Comparison of ENCODE assay signal across 1 cellular context in the genomic region with DNA sequence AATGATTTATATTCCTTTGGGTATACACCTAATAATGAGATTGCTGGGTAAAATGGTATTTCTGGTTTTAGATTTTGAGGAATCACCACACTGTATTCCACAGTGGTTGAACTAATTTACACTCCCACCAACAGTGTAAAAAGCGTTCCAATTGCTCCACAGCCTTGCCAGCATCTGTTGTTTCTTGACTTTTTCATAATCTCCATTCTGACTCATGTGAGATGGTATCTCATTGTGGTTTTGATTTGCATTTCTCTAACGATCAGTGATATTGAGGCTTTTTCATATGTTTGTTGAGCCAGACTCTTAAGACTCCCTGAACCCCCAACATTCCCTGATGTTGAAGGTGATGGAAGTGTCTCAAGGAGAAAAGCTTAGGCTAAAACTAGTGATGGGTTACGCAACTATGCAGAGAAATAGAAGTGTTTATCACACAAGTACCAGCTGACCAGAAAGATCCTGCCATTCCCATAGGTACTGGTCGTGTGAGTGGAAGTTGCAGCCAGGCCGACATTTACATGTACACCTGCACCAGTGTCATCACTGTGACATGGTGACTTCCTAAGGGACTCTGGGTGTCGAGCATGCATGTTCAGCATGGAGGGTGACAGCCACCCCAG.
TF ChIP-seq lines count a peak whose summit lies in the region.

No MANE protein-coding gene starts in this region.

TF ChIP-seq in K562, 482 proteins besides CTCF, POLR2A, EP300 and RAD21 (continued from another document):
- TF ChIP-seq, protein P1, sequence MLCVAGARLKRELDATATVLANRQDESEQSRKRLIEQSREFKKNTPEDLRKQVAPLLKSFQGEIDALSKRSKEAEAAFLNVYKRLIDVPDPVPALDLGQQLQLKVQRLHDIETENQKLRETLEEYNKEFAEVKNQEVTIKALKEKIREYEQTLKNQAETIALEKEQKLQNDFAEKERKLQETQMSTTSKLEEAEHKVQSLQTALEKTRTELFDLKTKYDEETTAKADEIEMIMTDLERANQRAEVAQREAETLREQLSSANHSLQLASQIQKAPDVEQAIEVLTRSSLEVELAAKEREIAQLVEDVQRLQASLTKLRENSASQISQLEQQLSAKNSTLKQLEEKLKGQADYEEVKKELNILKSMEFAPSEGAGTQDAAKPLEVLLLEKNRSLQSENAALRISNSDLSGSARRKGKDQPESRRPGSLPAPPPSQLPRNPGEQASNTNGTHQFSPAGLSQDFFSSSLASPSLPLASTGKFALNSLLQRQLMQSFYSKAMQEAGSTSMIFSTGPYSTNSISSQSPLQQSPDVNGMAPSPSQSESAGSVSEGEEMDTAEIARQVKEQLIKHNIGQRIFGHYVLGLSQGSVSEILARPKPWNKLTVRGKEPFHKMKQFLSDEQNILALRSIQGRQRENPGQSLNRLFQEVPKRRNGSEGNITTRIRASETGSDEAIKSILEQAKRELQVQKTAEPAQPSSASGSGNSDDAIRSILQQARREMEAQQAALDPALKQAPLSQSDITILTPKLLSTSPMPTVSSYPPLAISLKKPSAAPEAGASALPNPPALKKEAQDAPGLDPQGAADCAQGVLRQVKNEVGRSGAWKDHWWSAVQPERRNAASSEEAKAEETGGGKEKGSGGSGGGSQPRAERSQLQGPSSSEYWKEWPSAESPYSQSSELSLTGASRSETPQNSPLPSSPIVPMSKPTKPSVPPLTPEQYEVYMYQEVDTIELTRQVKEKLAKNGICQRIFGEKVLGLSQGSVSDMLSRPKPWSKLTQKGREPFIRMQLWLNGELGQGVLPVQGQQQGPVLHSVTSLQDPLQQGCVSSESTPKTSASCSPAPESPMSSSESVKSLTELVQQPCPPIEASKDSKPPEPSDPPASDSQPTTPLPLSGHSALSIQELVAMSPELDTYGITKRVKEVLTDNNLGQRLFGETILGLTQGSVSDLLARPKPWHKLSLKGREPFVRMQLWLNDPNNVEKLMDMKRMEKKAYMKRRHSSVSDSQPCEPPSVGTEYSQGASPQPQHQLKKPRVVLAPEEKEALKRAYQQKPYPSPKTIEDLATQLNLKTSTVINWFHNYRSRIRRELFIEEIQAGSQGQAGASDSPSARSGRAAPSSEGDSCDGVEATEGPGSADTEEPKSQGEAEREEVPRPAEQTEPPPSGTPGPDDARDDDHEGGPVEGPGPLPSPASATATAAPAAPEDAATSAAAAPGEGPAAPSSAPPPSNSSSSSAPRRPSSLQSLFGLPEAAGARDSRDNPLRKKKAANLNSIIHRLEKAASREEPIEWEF (CRISPR knock-in tag; IDR thresholded peaks at IDR 0.05) = no peak
